ENCODE assay signal across 4 cellular contexts in genomic region chr17:12947047-12947446, GRCh38.
"Had no signal": no experiment of that assay in that cellular context is flagged by ENCODE, and none has a peak within 500 bp of the region (broad histone marks: within the 10 kb centered on the region; RNA-seq: fewer than 3 reads in every experiment).

No MANE protein-coding gene starts in this region.

- H3K27me3 Mint-ChIP-seq: IgD-negative memory B cell had no signal

- H3K4me1 Mint-ChIP-seq: IgD-negative memory B cell had no signal

- DNase-seq: IMR-90, KBM-7, KG1 had no signal

- H3K4me3 Mint-ChIP-seq: IgD-negative memory B cell had no signal
